In the genomic region with DNA sequence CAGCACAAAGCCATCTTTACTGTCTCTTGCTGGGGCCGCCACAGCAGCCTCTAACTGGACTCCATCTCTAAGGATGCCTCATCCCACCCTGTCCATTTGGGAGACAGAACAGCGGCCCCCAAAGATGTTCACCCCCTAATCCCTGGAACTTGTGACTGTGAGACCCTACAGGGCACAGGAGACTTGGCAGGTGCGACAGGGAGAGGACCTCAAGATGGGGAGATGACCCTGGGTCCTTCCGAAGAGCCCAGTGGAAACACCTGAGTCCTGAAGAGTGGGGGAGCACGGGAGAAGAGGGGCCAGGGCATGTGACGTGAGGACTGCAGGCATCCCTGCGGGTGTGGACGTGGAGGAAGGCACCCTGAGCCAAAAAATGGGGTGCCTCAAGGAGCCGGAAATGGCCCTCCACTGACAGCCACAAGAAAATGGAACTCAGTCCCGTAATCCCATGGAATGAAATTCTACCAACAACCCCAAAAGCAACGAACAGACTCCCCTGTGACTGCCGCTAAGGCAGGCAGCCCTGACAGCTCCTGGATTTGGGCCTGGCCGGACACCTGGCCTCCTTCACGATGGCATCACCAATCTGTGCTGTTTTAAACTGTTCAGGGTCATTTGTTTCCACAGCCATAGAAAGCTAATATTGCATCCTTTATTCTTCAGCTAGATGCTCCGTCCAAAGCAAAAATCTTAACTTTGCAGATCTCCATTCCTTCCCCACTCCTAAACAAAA, we compare ENCODE assay signal across 18 cellular contexts.
"Had no signal": no experiment of that assay in that cellular context is flagged by ENCODE, and none has a peak within 500 bp of the region (broad histone marks: within the 10 kb centered on the region; RNA-seq: fewer than 3 reads in every experiment).

No MANE protein-coding gene starts in this region.

- DNase-seq: KBM-7, MV-4-11, NCI-H1048, NCI-H1105, NCI-H1436 treated with DMSO at 0.1 percent for 48 hours, NCI-H1694, NCI-H187 treated with DMSO at 0.1 percent for 48 hours, NCI-H2029 treated with DMSO at 0.1 percent for 48 hours, NCI-H2171 treated with DMSO at 0.1 percent for 48 hours, NCI-H345, NCI-H446 treated with DMSO at 0.1 percent for 48 hours, NCI-H510A treated with DMSO at 0.1 percent for 48 hours, NCI-H526, NCI-H82, Right ventricle myocardium superior, RPMI8226, SIG-M5, SK-N-SH had no signal

- H3K9me3 ChIP-seq: SK-N-SH had no signal

- H3K9ac ChIP-seq: SK-N-SH had no signal

- H3K4me2 ChIP-seq: SK-N-SH had no signal
